15 cellular contexts compared by ENCODE assay signal in the genomic region with DNA sequence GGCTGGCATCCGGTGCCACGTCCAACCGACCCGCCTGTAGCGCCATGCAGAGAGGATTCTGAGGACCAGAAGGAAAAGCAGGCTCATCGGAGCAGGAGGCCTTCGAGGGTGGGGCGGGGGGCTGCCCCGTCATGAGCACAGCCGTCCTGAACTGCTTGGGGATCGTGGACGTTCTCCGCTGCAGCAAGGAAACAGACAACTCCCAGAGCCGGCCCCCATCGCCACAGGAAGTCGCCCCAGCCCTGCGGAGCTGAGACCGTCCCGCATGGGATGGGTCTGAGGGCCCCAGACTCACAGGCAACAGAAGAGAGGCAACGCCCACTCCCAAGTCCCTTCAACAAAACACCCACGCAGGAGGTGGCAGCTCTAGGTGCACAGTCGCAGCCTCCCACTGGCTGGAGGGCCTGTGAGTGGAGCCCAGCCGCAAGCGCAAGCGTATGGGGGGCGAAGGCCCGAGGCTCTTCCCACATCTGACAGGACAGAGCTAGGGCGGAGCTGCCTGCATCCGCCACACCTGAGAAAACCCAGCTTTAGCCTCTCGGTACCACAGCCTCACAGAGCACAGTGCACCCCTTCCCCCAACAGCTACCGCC. TPM values are rescaled to one million over a fixed set of nuclear protein-coding genes. Genes with fewer than 3 reads are reported as not detected.
DNase-seq lines count a peak whose midpoint lies in the region; ATAC-seq and TF ChIP-seq lines count a peak whose summit lies in the region.
"Had no signal": no experiment of that assay in that cellular context is flagged by ENCODE, and none has a peak within 500 bp of the region (broad histone marks: within the 10 kb centered on the region; RNA-seq: fewer than 3 reads in every experiment).

No MANE protein-coding gene starts in this region.

- no peak overlapping the region for H2BK120ac ChIP-seq in mesenchymal stem cell (ENCODE audit: low read depth, low read length)

- no peak overlapping the region for H3K18ac ChIP-seq in mesenchymal stem cell (ENCODE audit: low read depth in 1 of 2, low read length in 2 of 2)

- H4K8ac ChIP-seq in mesenchymal stem cell (ENCODE audit: low read length): no peak overlapping the region

- no peak overlapping the region for H3K4me2 ChIP-seq in mesenchymal stem cell (ENCODE audit: low read length, poor library complexity, severe bottlenecking)

- H3K4me1 Mint-ChIP-seq in activated CD4-positive, alpha-beta T cell treated with anti-CD3 and anti-CD28 coated beads, Interleukin-2, amount 10 ng/mL, durations not matched to agents 7 days and 5 days: peaks cover 31% of the 10 kb centered on the region
- peaks cover 18% of the 10 kb centered on the region for H3K4me1 Mint-ChIP-seq in WTC11

- no peak overlapping the region for H2AFZ ChIP-seq in mesenchymal stem cell (ENCODE audit: low read depth, low read length)

- no peak overlapping the region for H3K27ac ChIP-seq in mesenchymal stem cell (ENCODE audit: low read length, poor library complexity, severe bottlenecking)
- H3K27ac ChIP-seq: ascending aorta, HL-60, ovary had no signal

- no peaks in the 10 kb centered on the region for H3K27me3 Mint-ChIP-seq in activated CD4-positive, alpha-beta T cell treated with anti-CD3 and anti-CD28 coated beads, Interleukin-2, amount 10 ng/mL, durations not matched to agents 7 days and 5 days
- no peaks in the 10 kb centered on the region for H3K27me3 Mint-ChIP-seq in WTC11 (ENCODE audit: low read depth)
- H3K27me3 Mint-ChIP-seq: type B pancreatic cell had no signal

- H4K91ac ChIP-seq in mesenchymal stem cell (ENCODE audit: low read length): peak overlapping the region; percentile 53

- no peak overlapping the region for H3K14ac ChIP-seq in mesenchymal stem cell (ENCODE audit: low read length in 2 of 2)

- no peak overlapping the region for H3K9ac ChIP-seq in mesenchymal stem cell (ENCODE audit: low read length)

- peak overlapping the region; percentile 50 for H3K27ac Mint-ChIP-seq in activated CD4-positive, alpha-beta T cell treated with anti-CD3 and anti-CD28 coated beads, Interleukin-2, amount 10 ng/mL, durations not matched to agents 7 days and 5 days
- no peak overlapping the region; the same call in 1 of the 2 replicates for H3K27ac Mint-ChIP-seq in WTC11
- H3K27ac Mint-ChIP-seq: type B pancreatic cell had no signal

- no peak overlapping the region for H3K23ac ChIP-seq in mesenchymal stem cell (ENCODE audit: low read length in 2 of 2)

- no peaks in the 10 kb centered on the region for H3K9me3 Mint-ChIP-seq in activated CD4-positive, alpha-beta T cell treated with anti-CD3 and anti-CD28 coated beads, Interleukin-2, amount 10 ng/mL, durations not matched to agents 7 days and 5 days
- H3K9me3 Mint-ChIP-seq in WTC11: no peaks in the 10 kb centered on the region
- H3K9me3 Mint-ChIP-seq: type B pancreatic cell had no signal

- CTCF ChIA-PET in activated CD4-positive, alpha-beta T cell treated with anti-CD3 and anti-CD28 coated beads, Interleukin-2, amount 10 ng/mL, durations not matched to agents 7 days and 5 days (lab: Charles Lee): interaction anchor here (0.6 to 1.6 kb wide), 4 partner anchors 12 to 312 kb away, joined by 3 to 4 read pairs (median 3); no protein-coding TSS in a partner anchor
- CTCF ChIA-PET in WTC11 (lab: Charles Lee): interaction anchor here (0.5 kb wide), 1 partner anchor 138 kb away, joined by 3 read pairs; no protein-coding TSS in a partner anchor

- H2BK12ac ChIP-seq in mesenchymal stem cell (ENCODE audit: low read length in 2 of 2): no peak overlapping the region

- no peaks in the 10 kb centered on the region for H3K9me3 ChIP-seq in mesenchymal stem cell (ENCODE audit: control insufficient read depth, low read length)
- H3K9me3 ChIP-seq: ascending aorta, heart left ventricle, ovary, stomach had no signal

- TF ChIP-seq CTCF in WTC11 (IDR thresholded peaks at IDR 0.05): no peak
- no peak for TF ChIP-seq CTCF in foreskin fibroblast (IDR thresholded peaks at IDR 0.05; ENCODE audit: low read depth, low read length)

- WGBS in mesenchymal stem cell: 94% methylated on average over 31 of the region's 31 CpGs

- H3K36me3 ChIP-seq in mesenchymal stem cell (ENCODE audit: control insufficient read depth in 1 of 2, insufficient read depth in 2 of 2, low read depth in 1 of 2, low read length in 2 of 2): peaks cover 28 to 53% of the 10 kb centered on the region in 2 experiments
- H3K36me3 ChIP-seq: ovary had no signal

- H3K36me3 Mint-ChIP-seq in activated CD4-positive, alpha-beta T cell treated with anti-CD3 and anti-CD28 coated beads, Interleukin-2, amount 10 ng/mL, durations not matched to agents 7 days and 5 days (ENCODE audit: low read depth): peaks cover 11% of the 10 kb centered on the region
- peaks cover 12% of the 10 kb centered on the region for H3K36me3 Mint-ChIP-seq in WTC11
- H3K36me3 Mint-ChIP-seq: type B pancreatic cell had no signal

- DNase-seq in activated CD4-positive, alpha-beta T cell treated with anti-CD3 and anti-CD28 coated beads, Interleukin-2, amount 10 ng/mL, durations not matched to agents 7 days and 5 days: no peak
- no peak for DNase-seq in activated CD4-positive, alpha-beta T cell treated with anti-CD3 and anti-CD28 coated beads, Interleukin-2, amount 50 U/mL, for 1 hour
- DNase-seq in H4 (ENCODE audit: low spot score): peak; percentile 28
- peak; percentile 18 for DNase-seq in WTC11 (ENCODE audit: low spot score)
- DNase-seq in mesenchymal stem cell: no peak
- DNase-seq in DMS79 treated with DMSO at 0.1 percent for 48 hours (lab: John Stamatoyannopoulos, UW): no peak
- DNase-seq in foreskin fibroblast: no peak
- DNase-seq: heart left ventricle had no signal

- no peak overlapping the region for H2AK5ac ChIP-seq in mesenchymal stem cell (ENCODE audit: low read length, severe bottlenecking)

- no peaks in the 10 kb centered on the region for H3K27me3 ChIP-seq in mesenchymal stem cell (ENCODE audit: control insufficient read depth in 1 of 2, insufficient read depth in 1 of 2, low read length in 2 of 2)
- H3K27me3 ChIP-seq: ascending aorta, dorsolateral prefrontal cortex, heart left ventricle, ovary, stomach had no signal

- peak overlapping the region; percentile 47 for H3K4me3 Mint-ChIP-seq in activated CD4-positive, alpha-beta T cell treated with anti-CD3 and anti-CD28 coated beads, Interleukin-2, amount 10 ng/mL, durations not matched to agents 7 days and 5 days
- no peak overlapping the region for H3K4me3 Mint-ChIP-seq in WTC11
- H3K4me3 Mint-ChIP-seq: type B pancreatic cell had no signal

- no peak overlapping the region for H3K4me3 ChIP-seq in mesenchymal stem cell (ENCODE audit: insufficient read depth in 1 of 2, low read depth in 1 of 2, low read length in 2 of 2)
- H3K4me3 ChIP-seq in foreskin fibroblast (ENCODE audit: low read depth in 1 of 2, low read length in 2 of 2): no peak overlapping the region
- H3K4me3 ChIP-seq: ascending aorta, dorsolateral prefrontal cortex, heart left ventricle, ovary, stomach had no signal

- POLR2A ChIA-PET in activated CD4-positive, alpha-beta T cell treated with anti-CD3 and anti-CD28 coated beads, Interleukin-2, amount 10 ng/mL, durations not matched to agents 7 days and 5 days (lab: Charles Lee): no interaction called here
- POLR2A ChIA-PET in WTC11 (lab: Charles Lee): no interaction called here

- H2BK5ac ChIP-seq in mesenchymal stem cell (ENCODE audit: low read depth, low read length, poor library complexity, severe bottlenecking): no peak overlapping the region

- no peak for ATAC-seq in WTC11
- no peak for ATAC-seq in SK-N-SH treated with all-trans-retinoic acid at 6 μM for 48 hours

- H2BK15ac ChIP-seq in mesenchymal stem cell (ENCODE audit: low read depth, poor library complexity, severe bottlenecking): peak overlapping the region; percentile 71

- no peak overlapping the region for H3K4ac ChIP-seq in mesenchymal stem cell (ENCODE audit: low read depth in 1 of 2, low read length in 2 of 2)

- H3K79me1 ChIP-seq in mesenchymal stem cell (replicated peaks; ENCODE audit: low read length, poor library complexity, severe bottlenecking): peaks cover 25% of the 10 kb centered on the region

- H3K4me1 ChIP-seq in mesenchymal stem cell (ENCODE audit: control insufficient read depth, insufficient read depth, low read depth, low read length): peaks cover 25% of the 10 kb centered on the region

TF ChIP-seq in SK-N-SH treated with all-trans-retinoic acid at 6 μM for 48 hours, 23 proteins besides CTCF, POLR2A, EP300 and RAD21:
- no peak for TF ChIP-seq RARB (CRISPR knock-in tag; IDR thresholded peaks at IDR 0.05)

RNA-seq across cellular contexts. Expression of a gene that starts 25.2 kb away (rescaled TPM):
- total RNA-seq in activated CD4-positive, alpha-beta T cell treated with anti-CD3 and anti-CD28 coated beads, Interleukin-2, amount 10 ng/mL, durations not matched to agents 7 days and 5 days: 10 to 100 TPM; 12.5 to 13.6 TPM
- total RNA-seq in H4 (2014; rRNA removed; shearing (Covaris generic)): 7.3 and 8.9 TPM in 2 replicates
- total RNA-seq in WTC11 (2021): 18.9 to 22.0 TPM (median 21.8 TPM) in 3 replicates
- 8.4 TPM for polyA plus RNA-seq in mesenchymal stem cell (2013, experiment 1 of 2)
- polyA plus RNA-seq in mesenchymal stem cell (2013, experiment 2 of 2): 8.3 TPM

RNA-seq across cellular contexts. Expression of a gene that starts 42.0 kb away (rescaled TPM):
- over 10,000 TPM; 12,408 to 13,148 TPM for total RNA-seq in activated CD4-positive, alpha-beta T cell treated with anti-CD3 and anti-CD28 coated beads, Interleukin-2, amount 10 ng/mL, durations not matched to agents 7 days and 5 days
- total RNA-seq in H4 (2014; rRNA removed; shearing (Covaris generic)): 4,047 and 4,905 TPM in 2 replicates
- 4,967 to 5,221 TPM (median 5,193 TPM) in 3 replicates for total RNA-seq in WTC11 (2021)
- polyA plus RNA-seq in mesenchymal stem cell (2013, experiment 1 of 2): 10,616 TPM
- polyA plus RNA-seq in mesenchymal stem cell (2013, experiment 2 of 2): 10,486 TPM

Comparison
In these comparisons a context has a peak if more than half of its experiments do, and no peak if none do; other contexts are left out.
1. DNase-seq: peak in H4 (single experiment) and WTC11 (single experiment); none in activated CD4-positive, alpha-beta T cell treated with anti-CD3 and anti-CD28 coated beads, Interleukin-2, amount 10 ng/mL, durations not matched to agents 7 days and 5 days (single experiment), activated CD4-positive, alpha-beta T cell treated with anti-CD3 and anti-CD28 coated beads, Interleukin-2, amount 50 U/mL, for 1 hour (single experiment), mesenchymal stem cell (single experiment), DMS79 treated with DMSO at 0.1 percent for 48 hours (single experiment) and foreskin fibroblast (0 of 2).